Comparison of ENCODE assay signal across 8 cellular contexts in the genomic region with DNA sequence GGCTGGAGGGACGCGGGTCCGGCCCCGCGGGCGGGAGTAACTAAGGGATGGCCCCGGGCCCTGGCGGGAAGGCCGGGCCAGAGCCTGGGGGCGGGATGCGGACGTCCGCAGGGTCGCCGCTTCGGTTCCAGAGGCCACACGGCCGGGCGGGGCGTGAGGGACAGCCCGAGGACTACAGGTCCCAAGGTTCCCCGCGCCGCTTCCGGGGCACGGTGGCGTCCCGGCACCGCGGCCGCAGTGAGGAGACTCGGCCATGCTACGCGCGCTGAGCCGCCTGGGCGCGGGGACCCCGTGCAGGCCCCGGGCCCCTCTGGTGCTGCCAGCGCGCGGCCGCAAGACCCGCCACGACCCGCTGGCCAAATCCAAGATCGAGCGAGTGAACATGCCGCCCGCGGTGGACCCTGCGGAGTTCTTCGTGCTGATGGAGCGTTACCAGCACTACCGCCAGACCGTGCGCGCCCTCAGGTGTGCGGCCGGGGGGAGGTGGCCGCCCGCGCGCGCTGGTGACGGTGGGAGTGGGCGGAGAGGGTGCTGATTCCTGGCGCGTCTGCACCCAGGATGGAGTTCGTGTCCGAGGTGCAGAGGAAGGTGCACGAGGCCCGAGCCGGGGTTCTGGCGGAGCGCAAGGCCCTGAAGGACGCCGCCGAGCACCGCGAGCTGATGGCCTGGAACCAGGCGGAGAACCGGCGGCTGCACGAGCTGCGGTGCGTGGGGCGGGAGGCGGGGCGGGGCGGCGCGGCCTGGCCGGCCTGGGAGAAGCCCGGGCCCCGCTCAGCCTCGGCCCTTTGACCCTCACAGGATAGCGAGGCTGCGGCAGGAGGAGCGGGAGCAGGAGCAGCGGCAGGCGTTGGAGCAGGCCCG. TPM values are rescaled to one million over a fixed set of nuclear protein-coding genes. Genes with fewer than 3 reads are reported as not detected.
A peak's percentile ranks its signal among the peaks of the same experiment; 100 is the strongest.
DNase-seq lines count a peak whose midpoint lies in the region; ATAC-seq and TF ChIP-seq lines count a peak whose summit lies in the region.

A gene (plus strand): TSS at position 237 of the 861 bp plus-strand sequence. CDS start 17 bp downstream, at position 254.

- H3K4me3 ChIP-seq in HL-60 (replicated peaks; ENCODE audit: insufficient read depth, low read length) (peak within 1 kb of the TSS; percentile 79), esophagus (ENCODE audit: low read depth in 1 of 2, low read length in 2 of 2) (peak within 1 kb of the TSS; percentile 84 to 93), muscle layer of colon (ENCODE audit: low read depth in 1 of 2, low read length in 2 of 2) (peak within 1 kb of the TSS; percentile 78 to 89)

- peaks cover 0 to 4% of the 10 kb centered on the region in 2 donors for H3K4me1 ChIP-seq in esophagus (ENCODE audit: control insufficient read depth in 2 of 2, insufficient read depth in 2 of 2, low read length in 1 of 2)
- peaks cover 20% of the 10 kb centered on the region for H3K4me1 ChIP-seq in muscle layer of colon (ENCODE audit: insufficient read depth, low read length)

- peak; percentile 90 for ATAC-seq in GM19455 (IDR thresholded peaks at IDR 0.05; ENCODE audit: unreplicated experiment)

- H3K9ac ChIP-seq in muscle layer of colon (ENCODE audit: low read length), result peak within 1 kb of the TSS; percentile 68

- H3K36me3 ChIP-seq in esophagus (ENCODE audit: control insufficient read depth in 2 of 2, insufficient read depth in 2 of 2, low read length in 1 of 2) (peaks cover 0 to 13% of the 10 kb centered on the region in 2 donors), muscle layer of colon (ENCODE audit: insufficient read depth, low read length) (peaks cover 31% of the 10 kb centered on the region)

- DNase-seq in COR-L47 (lab: John Stamatoyannopoulos, UW) (peak; percentile 86), HL-60 (ENCODE audit: low read depth in 1 of 2, low spot score in 1 of 2) (peak; percentile 82 to 89), OCI-M1 (lab: John Stamatoyannopoulos, UW) (peak; percentile 97)
- DNase-seq in activated T-cell treated with anti-CD3 and anti-CD28 coated beads, Interleukin-2, amount 50 U/mL, for 1 hour, result peak; percentile 81
- DNase-seq in stimulated activated CD8-positive, alpha-beta memory T cell treated with anti-CD3 and anti-CD28 coated beads, Interleukin-7, amount 100 ng/mL, for 1 hour (ENCODE audit: low read depth in 2 of 2), result peak; percentile 51 to 63

- 0% methylated on average over 85 to 104 of the region's 104 CpGs for WGBS in esophagus, 2 donors

- H3K27me3 ChIP-seq in HL-60 (ENCODE audit: insufficient read depth, poor library complexity, severe bottlenecking) (no peaks in the 10 kb centered on the region), esophagus (ENCODE audit: control insufficient read depth in 1 of 2, insufficient read depth in 2 of 2, low read length in 2 of 2) (no peaks in the 10 kb centered on the region), muscle layer of colon (ENCODE audit: control insufficient read depth in 1 of 2, insufficient read depth in 2 of 2, low read length in 2 of 2) (no peaks in the 10 kb centered on the region)

- no peaks in the 10 kb centered on the region for H3K9me3 ChIP-seq in esophagus (ENCODE audit: control insufficient read depth in 2 of 2, insufficient read depth in 1 of 2, low read depth in 1 of 2, low read length in 1 of 2)
- no peaks in the 10 kb centered on the region for H3K9me3 ChIP-seq in muscle layer of colon (ENCODE audit: low read length)

- no peak for TF ChIP-seq CTCF in HL-60 (IDR thresholded peaks at IDR 0.05; ENCODE audit: insufficient read depth, low read length)

- H3K27ac ChIP-seq in HL-60 (replicated peaks), result peak within 1 kb of the TSS; percentile 95
- peak within 1 kb of the TSS; percentile 86 to 91 for H3K27ac ChIP-seq in esophagus (ENCODE audit: low read depth in 2 of 2, low read length in 1 of 2)
- H3K27ac ChIP-seq in muscle layer of colon (ENCODE audit: low read depth, low read length), result peak within 1 kb of the TSS; percentile 98

RNA-seq across cellular contexts. Expression of the gene that starts here (rescaled TPM):
- polyA plus RNA-seq in esophagus, result 10 to 100 TPM; 57.2 to 67.1 TPM

Comparison
In these comparisons a context has a peak if more than half of its experiments do, and no peak if none do; other contexts are left out.
1. Peak in every context shown above with its lines: DNase-seq, ATAC-seq, H3K4me3 ChIP-seq and H3K27ac ChIP-seq.